ENCODE assay signal across 8 cellular contexts in the genomic region with DNA sequence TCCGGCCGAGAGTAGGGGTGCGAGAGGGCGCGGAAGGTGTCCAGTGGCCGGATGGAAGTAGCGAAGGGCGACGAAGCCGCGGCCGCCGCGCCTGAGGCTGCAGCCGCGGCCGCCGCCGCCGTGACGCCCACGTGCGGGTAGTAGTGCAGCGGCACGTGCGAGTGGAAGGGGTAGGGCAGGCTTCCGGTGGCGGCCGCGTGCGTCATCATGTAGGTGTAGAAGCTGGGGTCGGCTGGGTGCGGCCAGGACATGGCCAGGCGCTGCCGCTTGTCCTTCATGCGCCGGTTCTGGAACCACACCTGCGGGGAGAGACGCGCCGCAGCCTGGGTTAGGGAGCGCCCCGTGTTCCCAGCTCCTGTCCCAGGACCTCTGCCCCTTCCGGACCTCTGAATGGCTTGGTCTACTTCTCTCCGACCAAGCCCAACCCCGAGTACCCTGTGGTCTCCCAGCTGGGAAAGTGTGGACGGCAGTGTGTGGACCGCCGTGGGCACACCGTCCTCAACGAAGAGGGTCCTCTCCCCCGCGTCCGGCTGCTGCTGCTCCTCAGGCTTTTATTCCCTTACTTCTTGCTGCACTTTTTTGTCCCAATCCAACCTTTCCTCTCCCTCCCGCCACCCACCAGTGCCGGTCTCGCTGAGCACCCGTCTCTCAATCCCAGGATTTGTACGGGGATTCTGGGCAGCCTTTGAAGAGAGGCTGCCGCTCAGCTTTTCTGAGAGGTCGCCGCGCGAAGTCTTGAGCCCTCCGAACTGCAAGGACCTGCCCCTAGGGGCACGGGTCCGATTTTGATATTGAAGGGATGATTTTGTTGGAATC.
DNase-seq lines count a peak whose midpoint lies in the region; ATAC-seq and TF ChIP-seq lines count a peak whose summit lies in the region.

No MANE protein-coding gene starts in this region.

- H3K4me3 Mint-ChIP-seq in T-helper 1 cell treated with Interleukin-12 subunit alpha and Interleukin-12 subunit beta and Interleukin-4 antibody, amounts not matched to agents 30 μg/mL and 1 μg/mL, for 36 hours: no peak overlapping the region

- TF ChIP-seq POLR2A in erythroblast (IDR thresholded peaks at IDR 0.05; ENCODE audit: low read length): no peak

- H3K36me3 Mint-ChIP-seq in T-helper 1 cell treated with Interleukin-12 subunit alpha and Interleukin-12 subunit beta and Interleukin-4 antibody, amounts not matched to agents 30 μg/mL and 1 μg/mL, for 36 hours (ENCODE audit: low read depth): peaks cover 9% of the 10 kb centered on the region

- peak overlapping the region; percentile 80 for H3K27ac Mint-ChIP-seq in T-helper 1 cell treated with Interleukin-12 subunit alpha and Interleukin-12 subunit beta and Interleukin-4 antibody, amounts not matched to agents 30 μg/mL and 1 μg/mL, for 36 hours

- ATAC-seq in GM19397 (IDR thresholded peaks at IDR 0.05; ENCODE audit: unreplicated experiment) (no peak), GM18502 (IDR thresholded peaks at IDR 0.05; ENCODE audit: poor library complexity, unreplicated experiment) (no peak)

- peaks cover 3% of the 10 kb centered on the region for H3K9me3 Mint-ChIP-seq in T-helper 1 cell treated with Interleukin-12 subunit alpha and Interleukin-12 subunit beta and Interleukin-4 antibody, amounts not matched to agents 30 μg/mL and 1 μg/mL, for 36 hours

- DNase-seq in T-helper 1 cell (no peak), NCI-H2171 treated with DMSO at 0.1 percent for 48 hours (lab: John Stamatoyannopoulos, UW) (peak; percentile 39), erythroblast (lab: John Stamatoyannopoulos, UW) (peak; percentile 66 to 73), skeletal muscle cell (ENCODE audit: low read depth) (no peak), UCSD-AML1 (lab: John Stamatoyannopoulos, UW; ENCODE audit: unreplicated experiment) (no peak)

- peaks cover 9% of the 10 kb centered on the region for H3K4me1 Mint-ChIP-seq in T-helper 1 cell treated with Interleukin-12 subunit alpha and Interleukin-12 subunit beta and Interleukin-4 antibody, amounts not matched to agents 30 μg/mL and 1 μg/mL, for 36 hours (ENCODE audit: low read depth)

- peaks cover 76% of the 10 kb centered on the region for H3K27me3 Mint-ChIP-seq in T-helper 1 cell treated with Interleukin-12 subunit alpha and Interleukin-12 subunit beta and Interleukin-4 antibody, amounts not matched to agents 30 μg/mL and 1 μg/mL, for 36 hours (ENCODE audit: low read depth)

- H3K4me3 ChIP-seq in skeletal muscle cell (ENCODE audit: low read depth, low read length): peak overlapping the region; percentile 17

Comparison
In these comparisons a context has a peak if more than half of its experiments do, and no peak if none do; other contexts are left out.
1. DNase-seq: peak in NCI-H2171 treated with DMSO at 0.1 percent for 48 hours (single experiment) and erythroblast (2 of 2); none in T-helper 1 cell (0 of 5), skeletal muscle cell (single experiment) and UCSD-AML1 (single experiment).